8 cellular contexts compared by ENCODE assay signal in genomic region chr12:93377543-93378372, GRCh38. TPM values are rescaled to one million over a fixed set of nuclear protein-coding genes. Genes with fewer than 3 reads are reported as not detected.
DNase-seq lines count a peak whose midpoint lies in the region; ATAC-seq and TF ChIP-seq lines count a peak whose summit lies in the region.
"Not testable (repeated sequence)": the region's sequence is repeated elsewhere in the genome, so short reads cannot be mapped to it uniquely, and the experiment has no call there.

TSS of gene NUDT4 (plus strand) at chr12:93377925. CDS start at chr12:93378323, 398 bp downstream.

- not testable (repeated sequence) for H3K9me2 ChIP-seq in DOHH2 (replicated peaks; ENCODE audit: control insufficient read depth, low read length)

- TF ChIP-seq CTCF in DOHH2 (IDR thresholded peaks at IDR 0.05; ENCODE audit: low read depth, low read length, poor library complexity, severe bottlenecking); LNCaP clone FGC (IDR thresholded peaks at IDR 0.05; ENCODE audit: control insufficient read depth, extremely low read depth, insufficient read depth): not testable (repeated sequence)

- peaks cover 50% of the 10 kb centered on the region for H3K4me1 Mint-ChIP-seq in activated T-helper 1 cell treated with anti-CD3 and anti-CD28 coated beads, Interleukin-12 subunit alpha, Interleukin-12 subunit beta, Interleukin-2, Interleukin-4 antibody, amounts not matched to agents 30 ng/mL and 10 ng/mL and 1 ng/mL, durations not matched to agents 14 hours and 24 hours and 36 hours (ENCODE audit: low read depth)
- H3K4me1 Mint-ChIP-seq in naive thymus-derived CD8-positive, alpha-beta T cell = peaks cover 25 to 56% (median 40%) of the 10 kb centered on the region in 4 donors
- peaks cover 19 to 47% of the 10 kb centered on the region in 2 donors for H3K4me1 Mint-ChIP-seq in stimulated activated naive B cell treated with anti-CD40 and anti-IgM and Interleukin-4, amounts not matched to agents 10 μg/mL and 1 μg/mL and 100 μg/mL, for 72 hours

- not testable (repeated sequence) for H3K36me3 ChIP-seq in DOHH2 (ENCODE audit: control insufficient read depth, low read length)

- H3F3A ChIP-seq in DOHH2 (ENCODE audit: control insufficient read depth, insufficient read depth) = not testable (repeated sequence)

- H3K27ac Mint-ChIP-seq in activated T-helper 1 cell treated with anti-CD3 and anti-CD28 coated beads, Interleukin-12 subunit alpha, Interleukin-12 subunit beta, Interleukin-2, Interleukin-4 antibody, amounts not matched to agents 30 ng/mL and 10 ng/mL and 1 ng/mL, durations not matched to agents 14 hours and 24 hours and 36 hours = peak within 1 kb of the TSS; percentile 100
- H3K27ac Mint-ChIP-seq in naive thymus-derived CD8-positive, alpha-beta T cell = peak within 1 kb of the TSS; percentile 98 to 100 (median 100)
- peak within 1 kb of the TSS; percentile 100 for H3K27ac Mint-ChIP-seq in stimulated activated naive B cell treated with anti-CD40 and anti-IgM and Interleukin-4, amounts not matched to agents 10 μg/mL and 1 μg/mL and 100 μg/mL, for 72 hours

- H3K4me3 ChIP-seq in DOHH2 (ENCODE audit: low read length) (peak within 1 kb of the TSS; percentile 85), LNCaP clone FGC (ENCODE audit: low read depth, low read length) (peak within 1 kb of the TSS; percentile 85)

- peak within 1 kb of the TSS; percentile 100 for H3K4me3 Mint-ChIP-seq in activated T-helper 1 cell treated with anti-CD3 and anti-CD28 coated beads, Interleukin-12 subunit alpha, Interleukin-12 subunit beta, Interleukin-2, Interleukin-4 antibody, amounts not matched to agents 30 ng/mL and 10 ng/mL and 1 ng/mL, durations not matched to agents 14 hours and 24 hours and 36 hours
- peak within 1 kb of the TSS; percentile 97 to 100 (median 100) for H3K4me3 Mint-ChIP-seq in naive thymus-derived CD8-positive, alpha-beta T cell
- peak within 1 kb of the TSS; percentile 99 for H3K4me3 Mint-ChIP-seq in stimulated activated naive B cell treated with anti-CD40 and anti-IgM and Interleukin-4, amounts not matched to agents 10 μg/mL and 1 μg/mL and 100 μg/mL, for 72 hours

- peaks cover 34% of the 10 kb centered on the region for H3K4me1 ChIP-seq in DOHH2 (ENCODE audit: control insufficient read depth, low read length)

- peak; percentile 80 to 86 for ATAC-seq in naive thymus-derived CD8-positive, alpha-beta T cell
- peak; percentile 82 to 90 for ATAC-seq in stimulated activated naive B cell treated with anti-CD40 and anti-IgM and Interleukin-4, amounts not matched to agents 10 μg/mL and 1 μg/mL and 100 μg/mL, for 72 hours (replicated peaks)

- peak within 1 kb of the TSS; percentile 67 for H3K27ac ChIP-seq in DOHH2 (ENCODE audit: low read depth, low read length)

- H3K36me3 Mint-ChIP-seq in activated T-helper 1 cell treated with anti-CD3 and anti-CD28 coated beads, Interleukin-12 subunit alpha, Interleukin-12 subunit beta, Interleukin-2, Interleukin-4 antibody, amounts not matched to agents 30 ng/mL and 10 ng/mL and 1 ng/mL, durations not matched to agents 14 hours and 24 hours and 36 hours (ENCODE audit: low read depth) = peaks cover 16% of the 10 kb centered on the region
- H3K36me3 Mint-ChIP-seq in naive thymus-derived CD8-positive, alpha-beta T cell = not testable (repeated sequence)
- peaks cover 14 to 29% of the 10 kb centered on the region in 2 donors for H3K36me3 Mint-ChIP-seq in stimulated activated naive B cell treated with anti-CD40 and anti-IgM and Interleukin-4, amounts not matched to agents 10 μg/mL and 1 μg/mL and 100 μg/mL, for 72 hours

- not testable (repeated sequence) for H3K27me3 Mint-ChIP-seq in activated T-helper 1 cell treated with anti-CD3 and anti-CD28 coated beads, Interleukin-12 subunit alpha, Interleukin-12 subunit beta, Interleukin-2, Interleukin-4 antibody, amounts not matched to agents 30 ng/mL and 10 ng/mL and 1 ng/mL, durations not matched to agents 14 hours and 24 hours and 36 hours (ENCODE audit: insufficient read depth); naive thymus-derived CD8-positive, alpha-beta T cell; stimulated activated naive B cell treated with anti-CD40 and anti-IgM and Interleukin-4, amounts not matched to agents 10 μg/mL and 1 μg/mL and 100 μg/mL, for 72 hours

- H3K9me3 Mint-ChIP-seq in activated T-helper 1 cell treated with anti-CD3 and anti-CD28 coated beads, Interleukin-12 subunit alpha, Interleukin-12 subunit beta, Interleukin-2, Interleukin-4 antibody, amounts not matched to agents 30 ng/mL and 10 ng/mL and 1 ng/mL, durations not matched to agents 14 hours and 24 hours and 36 hours; naive thymus-derived CD8-positive, alpha-beta T cell; stimulated activated naive B cell treated with anti-CD40 and anti-IgM and Interleukin-4, amounts not matched to agents 10 μg/mL and 1 μg/mL and 100 μg/mL, for 72 hours: not testable (repeated sequence)

- H4K20me1 ChIP-seq in DOHH2 (ENCODE audit: control insufficient read depth, insufficient read depth, low read depth, low read length) = not testable (repeated sequence)

- intact Hi-C loops in activated T-helper 1 cell treated with anti-CD3 and anti-CD28 coated beads, Interleukin-12 subunit alpha, Interleukin-12 subunit beta, Interleukin-2, Interleukin-4 antibody, amounts not matched to agents 30 ng/mL and 10 ng/mL and 1 ng/mL, durations not matched to agents 14 hours and 24 hours and 36 hours (cut with micrococcal nuclease) = loop anchor here (1.0 to 5.0 kb wide), 10 partner anchors 39 to 448 kb away; partner anchors contain the start of genes CRADD, EEA1 and MRPL42

- DNase-seq in GOT3 (lab: John Stamatoyannopoulos, UW) = peak; percentile 78
- DNase-seq in LNCaP clone FGC (ENCODE audit: low read depth) = peak; percentile 61
- peak; percentile 95 for DNase-seq in RPMI8226
- DNase-seq in activated T-helper 1 cell treated with anti-CD3 and anti-CD28 coated beads, Interleukin-12 subunit alpha, Interleukin-12 subunit beta, Interleukin-2, Interleukin-4 antibody, amounts not matched to agents 30 ng/mL and 10 ng/mL and 1 ng/mL, durations not matched to agents 14 hours and 24 hours and 36 hours (ENCODE audit: low spot score) = peak; percentile 94
- peak; percentile 94 for DNase-seq in fibroblast of gingiva (ENCODE audit: low read depth)
- DNase-seq in naive thymus-derived CD8-positive, alpha-beta T cell = peak; percentile 93 to 99 (median 98)
- peak; percentile 91 for DNase-seq in stimulated activated naive B cell treated with anti-CD40 and anti-IgM and Interleukin-4, amounts not matched to agents 10 μg/mL and 1 μg/mL and 100 μg/mL, for 72 hours

- POLR2A ChIA-PET in naive thymus-derived CD8-positive, alpha-beta T cell (lab: Charles Lee) = interaction anchor here (0.8 to 1.9 kb wide), 2 partner anchors 38 to 448 kb away, joined by 3 to 5 read pairs; partner anchors contain the start of gene EEA1

- H3K4me2 ChIP-seq in DOHH2 (ENCODE audit: low read length) = peak within 1 kb of the TSS; percentile 90

- not testable (repeated sequence) for H3K9me3 ChIP-seq in DOHH2 (ENCODE audit: control insufficient read depth, insufficient read depth, low read length)

- H3K79me2 ChIP-seq in DOHH2 (ENCODE audit: control insufficient read depth, low read length) = peaks cover 45% of the 10 kb centered on the region

- not testable (repeated sequence) for H3K27me3 ChIP-seq in DOHH2 (ENCODE audit: control insufficient read depth, low read length)

RNA-seq across cellular contexts. Expression of gene NUDT4, which starts in this region (rescaled TPM):
- 90.9 and 94.3 TPM in 2 replicates for total RNA-seq in activated T-helper 1 cell treated with anti-CD3 and anti-CD28 coated beads, Interleukin-12 subunit alpha, Interleukin-12 subunit beta, Interleukin-2, Interleukin-4 antibody, amounts not matched to agents 30 ng/mL and 10 ng/mL and 1 ng/mL, durations not matched to agents 14 hours and 24 hours and 36 hours
- 10 to 100 TPM; 52.0 to 55.5 TPM for total RNA-seq in naive thymus-derived CD8-positive, alpha-beta T cell
- 10 to 100 TPM; 38.0 to 47.8 (median 38.1) TPM for polyA plus RNA-seq in naive thymus-derived CD8-positive, alpha-beta T cell

Comparison
In these comparisons a context has a peak if more than half of its experiments do, and no peak if none do; other contexts are left out.
1. Peak in every context shown above with its lines: DNase-seq, ATAC-seq, H3K4me3 ChIP-seq and H3K27ac ChIP-seq.